Comparison of ENCODE assay signal across 8 cellular contexts in genomic region chr19:45178262-45179062, GRCh38. TPM values are rescaled to one million over a fixed set of nuclear protein-coding genes. Genes with fewer than 3 reads are reported as not detected.
DNase-seq lines count a peak whose midpoint lies in the region; ATAC-seq and TF ChIP-seq lines count a peak whose summit lies in the region.

A gene with protein sequence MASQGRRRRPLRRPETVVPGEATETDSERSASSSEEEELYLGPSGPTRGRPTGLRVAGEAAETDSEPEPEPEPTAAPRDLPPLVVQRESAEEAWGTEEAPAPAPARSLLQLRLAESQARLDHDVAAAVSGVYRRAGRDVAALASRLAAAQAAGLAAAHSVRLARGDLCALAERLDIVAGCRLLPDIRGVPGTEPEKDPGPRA (plus strand): TSS chr19:45178784. CDS start chr19:45179297, 513 bp downstream.

- peak; percentile 76 for ATAC-seq in HG02588 (IDR thresholded peaks at IDR 0.05; ENCODE audit: unreplicated experiment)
- ATAC-seq in SK-N-SH treated with all-trans-retinoic acid at 6 μM for 48 hours = peak; percentile 94

- peak; percentile 97 for DNase-seq in GM10266 (ENCODE audit: extremely low spot score)
- peak; percentile 97 for DNase-seq in NCI-H1092 (lab: John Stamatoyannopoulos, UW)
- DNase-seq in glomerular endothelial cell (ENCODE audit: extremely low read depth, low read depth, low spot score) = peak; percentile 99
- DNase-seq in occipital lobe (lab: John Stamatoyannopoulos, UW) = peak; percentile 100
- DNase-seq in testis = peak; percentile 100

- H3K36me3 Mint-ChIP-seq in activated naive CD4-positive, alpha-beta T cell treated with anti-CD3 and anti-CD28 coated beads, Interleukin-2, amount 50 U/mL, for 24 hours = peaks cover 7% of the 10 kb centered on the region

- H3K9me3 Mint-ChIP-seq in activated naive CD4-positive, alpha-beta T cell treated with anti-CD3 and anti-CD28 coated beads, Interleukin-2, amount 50 U/mL, for 24 hours = no peaks in the 10 kb centered on the region

- TF ChIP-seq POLR2A in testis (IDR thresholded peaks at IDR 0.05) = peak; percentile 83

- peak within 1 kb of the TSS; percentile 92 to 93 for H3K27ac ChIP-seq in testis

- H3K27me3 ChIP-seq in testis = no peaks in the 10 kb centered on the region

- H3K4me3 ChIP-seq in testis = peak within 1 kb of the TSS; percentile 72 to 83

- H3K9me3 ChIP-seq in testis = no peaks in the 10 kb centered on the region

- TF ChIP-seq CTCF in GM10266 (IDR thresholded peaks at IDR 0.05; ENCODE audit: control insufficient read depth, insufficient read depth, low read depth, missing control alignments) (peak; percentile 40), testis (IDR thresholded peaks at IDR 0.05) (peak; percentile 12 to 59 (median 52))

- intact Hi-C loops in testis (cut with DNase I; ENCODE audit: low total_unique reads) = no loop called here

- H3K4me1 ChIP-seq in testis = peaks cover 22% of the 10 kb centered on the region

- WGBS in testis, 2 donors = 0% methylated on average over 39 to 49 of the region's 50 CpGs

- peak within 1 kb of the TSS; percentile 95 for H3K27ac Mint-ChIP-seq in activated naive CD4-positive, alpha-beta T cell treated with anti-CD3 and anti-CD28 coated beads, Interleukin-2, amount 50 U/mL, for 24 hours

- peaks cover 43% of the 10 kb centered on the region for H3K4me1 Mint-ChIP-seq in activated naive CD4-positive, alpha-beta T cell treated with anti-CD3 and anti-CD28 coated beads, Interleukin-2, amount 50 U/mL, for 24 hours

- H3K27me3 Mint-ChIP-seq in activated naive CD4-positive, alpha-beta T cell treated with anti-CD3 and anti-CD28 coated beads, Interleukin-2, amount 50 U/mL, for 24 hours = no peaks in the 10 kb centered on the region

- no peaks in the 10 kb centered on the region for H3K36me3 ChIP-seq in testis (ENCODE audit: low read depth, missing control alignments)

- H3K4me3 Mint-ChIP-seq in activated naive CD4-positive, alpha-beta T cell treated with anti-CD3 and anti-CD28 coated beads, Interleukin-2, amount 50 U/mL, for 24 hours = peak within 1 kb of the TSS; percentile 92

TF ChIP-seq in SK-N-SH treated with all-trans-retinoic acid at 6 μM for 48 hours, 23 proteins besides CTCF, POLR2A, EP300 and RAD21:
- TF ChIP-seq, protein P1, sequence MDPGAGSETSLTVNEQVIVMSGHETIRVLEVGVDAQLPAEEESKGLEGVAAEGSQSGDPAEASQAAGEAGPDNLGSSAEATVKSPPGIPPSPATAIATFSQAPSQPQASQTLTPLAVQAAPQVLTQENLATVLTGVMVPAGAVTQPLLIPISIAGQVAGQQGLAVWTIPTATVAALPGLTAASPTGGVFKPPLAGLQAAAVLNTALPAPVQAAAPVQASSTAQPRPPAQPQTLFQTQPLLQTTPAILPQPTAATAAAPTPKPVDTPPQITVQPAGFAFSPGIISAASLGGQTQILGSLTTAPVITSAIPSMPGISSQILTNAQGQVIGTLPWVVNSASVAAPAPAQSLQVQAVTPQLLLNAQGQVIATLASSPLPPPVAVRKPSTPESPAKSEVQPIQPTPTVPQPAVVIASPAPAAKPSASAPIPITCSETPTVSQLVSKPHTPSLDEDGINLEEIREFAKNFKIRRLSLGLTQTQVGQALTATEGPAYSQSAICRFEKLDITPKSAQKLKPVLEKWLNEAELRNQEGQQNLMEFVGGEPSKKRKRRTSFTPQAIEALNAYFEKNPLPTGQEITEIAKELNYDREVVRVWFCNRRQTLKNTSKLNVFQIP (CRISPR knock-in tag; IDR thresholded peaks at IDR 0.05; ENCODE audit: borderline replicate concordance, low read depth) = no peak
- TF ChIP-seq ZC3H10 (CRISPR knock-in tag; IDR thresholded peaks at IDR 0.05) (no peak), ARNTL (CRISPR knock-in tag; IDR thresholded peaks at IDR 0.05; ENCODE audit: borderline replicate concordance, low read depth) (peak; percentile 97)

RNA-seq across cellular contexts. Expression of the gene that starts here (rescaled TPM):
- total RNA-seq in glomerular endothelial cell (15.6 and 21.3 TPM in 2 replicates), occipital lobe (3.1 TPM), testis (10 to 100 TPM; 38.2 to 43.7 TPM)
- polyA plus RNA-seq in testis (ENCODE audit: insufficient read depth, low read depth, low replicate concordance) = 14.1 TPM

Comparison
In these comparisons a context has a peak if more than half of its experiments do, and no peak if none do; other contexts are left out.
1. Peak in every context shown above with its lines: DNase-seq, ATAC-seq, H3K4me3 ChIP-seq and H3K27ac ChIP-seq.